In genomic region chr20:9483131-9483530, GRCh38 we compare ENCODE assay signal across 30 cellular contexts. TPM values are rescaled to one million over a fixed set of nuclear protein-coding genes. Genes with fewer than 3 reads are reported as not detected.
A peak's percentile ranks its signal among the peaks of the same experiment; 100 is the strongest.
DNase-seq lines count a peak whose midpoint lies in the region; ATAC-seq, FAIRE-seq and TF ChIP-seq lines count a peak whose summit lies in the region.
"Had no signal": no experiment of that assay in that cellular context is flagged by ENCODE, and none has a peak within 500 bp of the region (broad histone marks: within the 10 kb centered on the region; RNA-seq: fewer than 3 reads in every experiment).

No MANE protein-coding gene starts in this region.

- RAD21 ChIA-PET in GM12878 (lab: Charles Lee; ENCODE audit: unreplicated experiment), result no interaction called here

- no peaks in the 10 kb centered on the region for H4K20me1 ChIP-seq in GM12878 (ENCODE audit: control insufficient read depth, insufficient read depth)

- peak; percentile 28 for DNase-seq in DMS 273 (lab: John Stamatoyannopoulos, UW; ENCODE audit: unreplicated experiment)
- DNase-seq in LHCN-M2 (ENCODE audit: low read depth), result peak; percentile 48
- DNase-seq in NCI-H69 (lab: John Stamatoyannopoulos, UW), result peak; percentile 25
- no peak for DNase-seq in GM12878 (ENCODE audit: low read depth, low spot score)
- DNase-seq in foreskin melanocyte, result no peak
- DNase-seq in NCI-H2029 treated with DMSO at 0.1 percent for 48 hours (lab: John Stamatoyannopoulos, UW), result no peak
- DNase-seq: Caco-2; CD8-positive, alpha-beta T cell; DMS153; DND-41; GM23248; H7; HFFc6; KBM-7; NCI-H1092 treated with DMSO at 0.1 percent for 48 hours; NCI-H1436; NCI-H187; NCI-H2227 treated with DMSO at 0.1 percent for 48 hours; NCI-H510A treated with DMSO at 0.1 percent for 48 hours; NCI-H774; PC-9; SHP77 had no signal

- TF ChIP-seq POLR2A in GM12878 (IDR thresholded peaks at IDR 0.05; ENCODE audit: low read depth, low read length), result no peak

- SMC1A ChIA-PET in GM12878 (lab: Charles Lee; ENCODE audit: uncharacterized antibody, unreplicated experiment), result no interaction called here

- no peak for FAIRE-seq in GM12878 (lab: Jason Lieb, UNC)
- FAIRE-seq: GM18507, HTR-8/SVneo had no signal

- no peak for ATAC-seq in GM12878
- ATAC-seq in GM21737 (IDR thresholded peaks at IDR 0.05; ENCODE audit: unreplicated experiment), result no peak
- ATAC-seq: CD8-positive, alpha-beta T cell had no signal

- peaks cover 14% of the 10 kb centered on the region for H3K4me1 ChIP-seq in GM12878 (ENCODE audit: control insufficient read depth, insufficient read depth, low read length)
- H3K4me1 ChIP-seq: Caco-2 had no signal

- 19% methylated on average over 2 of the region's 2 CpGs for WGBS in GM12878 (ENCODE audit: insufficient coverage, insufficient replicate concordance, low lambda C conversion rate, missing lambda C conversion rate)

- H3K27ac ChIP-seq in GM12878 (ENCODE audit: control insufficient read depth, insufficient read depth), result no peak overlapping the region
- H3K27ac ChIP-seq: C4-2B, GM23248, PC-9, RWPE1 had no signal

- TF ChIP-seq RAD21 in GM12878 (IDR thresholded peaks at IDR 0.05; ENCODE audit: insufficient read depth, low read depth, low read length), result no peak

- no peak overlapping the region for H3K4me3 ChIP-seq in GM12878
- H3K4me3 ChIP-seq: GM23248, PC-9 had no signal

- BruUV-seq in GM12878 (replicated peaks; lab: Mats Ljungman, UMichigan), result no TSS peak

- H2AFZ ChIP-seq in GM12878 (ENCODE audit: control insufficient read depth, low read depth, low read length), result no peak overlapping the region
- H2AFZ ChIP-seq: GM23248, PC-9 had no signal

- H3K4me2 ChIP-seq in GM12878 (ENCODE audit: control insufficient read depth, insufficient read depth), result 0 out of 2 replicates have a peak overlapping the region, but pooled peaks have one; percentile 43
- H3K4me2 ChIP-seq: PC-9 had no signal

- intact Hi-C loops in GM12878 (cut with micrococcal nuclease; ENCODE audit: unreplicated experiment), result no loop called here

- H3K9ac ChIP-seq in GM12878 (ENCODE audit: control insufficient read depth, insufficient read depth, low read length), result no peak overlapping the region
- H3K9ac ChIP-seq: GM23248 had no signal

- no peaks in the 10 kb centered on the region for H3K36me3 ChIP-seq in GM12878 (ENCODE audit: control insufficient read depth in 2 of 2, insufficient read depth in 2 of 2, low read length in 1 of 2)

- POLR2A ChIA-PET in GM12878 (lab: Charles Lee), result no interaction called here

- no peak for TF ChIP-seq CTCF in GM12878 (IDR thresholded peaks at IDR 0.05 in 2 of 3, conservative IDR thresholded peaks at IDR 0.05 in 1 of 3; ENCODE audit: control insufficient read depth in 2 of 3, extremely low read depth in 1 of 3, insufficient read depth in 1 of 3, low read depth in 3 of 3, low read length in 3 of 3)

- in situ Hi-C loops in GM12878 (cut with MboI), result no loop called here

- H3K79me2 ChIP-seq in GM12878 (ENCODE audit: control insufficient read depth, insufficient read depth, low read length), result no peaks in the 10 kb centered on the region

- no peaks in the 10 kb centered on the region; the same call in 2 of the 3 replicates for H3K9me3 ChIP-seq in GM12878 (replicated peaks; ENCODE audit: control insufficient read depth, insufficient read depth, low read length)
- H3K9me3 ChIP-seq: Caco-2 had no signal

- TF ChIP-seq EP300 in GM12878 (IDR thresholded peaks at IDR 0.05; ENCODE audit: borderline replicate concordance in 1 of 2, control insufficient read depth in 1 of 2, low read depth in 2 of 2, low read length in 2 of 2), result no peak

- CTCF ChIA-PET in GM12878 (lab: Yijun Ruan, JAX), result no interaction called here

- H3K27me3 ChIP-seq in GM12878 (replicated peaks in 1 of 2; ENCODE audit: control insufficient read depth in 2 of 2, insufficient read depth in 2 of 2, low read length in 1 of 2), result no peaks in the 10 kb centered on the region; a peak in 1 of 4 replicates

TF ChIP-seq in GM12878, 131 proteins besides CTCF, POLR2A, EP300 and RAD21:
- TF ChIP-seq ZZZ3 (IDR thresholded peaks at IDR 0.05; ENCODE audit: control insufficient read depth, insufficient read length, low read depth) (no peak), ZNF24 (IDR thresholded peaks at IDR 0.05) (no peak), CHD1 (IDR thresholded peaks at IDR 0.05; ENCODE audit: low read depth, low read length) (no peak), CHD2 (IDR thresholded peaks at IDR 0.05; ENCODE audit: borderline replicate concordance, low read depth, low read length) (no peak)
TF ChIP-seq in GM12878: peak in this region for 0.

RNA-seq across cellular contexts. Expression of gene LAMP5, which starts 31.3 kb away (rescaled TPM):
- total RNA-seq in LHCN-M2 (2014; rRNA removed) (0.98 and 1.0 TPM in 2 replicates), GM12878 (2014; rRNA removed) (0.16 and 0.56 TPM in 2 replicates), GM12878 (2014; rRNA removed; fragmentation: Illumina TruSeq; extraction: Trizol) (0.41 and 0.45 TPM in 2 replicates), GM12878 (2021) (0.29 and 0.54 TPM in 2 replicates)
- 1.2 TPM for polyA plus RNA-seq in LHCN-M2 (2012)
- not detected in 2 replicates for total RNA-seq in GM12878 (2013; cell fraction: nucleolus; rRNA removed)
- 6.2 TPM for polyA plus RNA-seq in GM12878 (2011; ENCODE audit: low read depth)
- polyA plus RNA-seq in GM12878 (2011; rRNA removed) (not detected in 2 replicates), GM12878 (2014; fragmentation: Illumina TruSeq; extraction: Trizol) (0.29 and 0.54 TPM in 2 replicates), GM12878 (2014; fragmentation: Nextera tagmentation; extraction: Ambion mirVana) (under 1 TPM; 0.49 to 0.56 TPM), GM12878 (2014; rRNA removed) (0.40 and 0.49 TPM in 2 replicates), GM12878 (2016; fragmentation: Nextera tagmentation; extraction: Ambion mirVana) (under 1 TPM; 0.10 to 0.17 TPM)
- polyA plus RNA-seq in GM12878 (2011; cell fraction: cytosol; rRNA removed), result not detected in 2 replicates
- polyA plus RNA-seq in GM12878 (2011; cell fraction: nucleus; rRNA removed), result 0.06 TPM in 1 of 2 replicates, not detected in the other
- polyA plus RNA-seq in GM12878 (2012), result 6.3 and 9.8 TPM in 2 replicates
- polyA minus RNA-seq in GM12878 (2011; rRNA and poly(A)+ RNA removed), result not detected in 2 replicates
- polyA minus RNA-seq in GM12878 (2011; cell fraction: cytosol; rRNA and poly(A)+ RNA removed), result not detected in 2 replicates
- polyA minus RNA-seq in GM12878 (2011; cell fraction: nucleus; rRNA and poly(A)+ RNA removed), result not detected in 2 replicates
- total RNA-seq: A673; Caco-2; CD8-positive, alpha-beta T cell; HFFc6; PC-9; SK-MEL-5; T-helper 1 cell treated with Interleukin-12 subunit alpha and Interleukin-12 subunit beta and Interleukin-4 antibody, amounts not matched to agents 30 ng/mL and 1 ng/mL, for 36 hours had no signal
- polyA plus RNA-seq: GM23248 had no signal

Comparison
In these comparisons a context has a peak if more than half of its experiments do, and no peak if none do; other contexts are left out.
1. DNase-seq: peak in DMS 273 (single experiment), LHCN-M2 (single experiment) and NCI-H69 (single experiment); none in GM12878 (single experiment), foreskin melanocyte (single experiment) and NCI-H2029 treated with DMSO at 0.1 percent for 48 hours (single experiment).